Comparison of ENCODE assay signal across 8 cellular contexts in the genomic region with DNA sequence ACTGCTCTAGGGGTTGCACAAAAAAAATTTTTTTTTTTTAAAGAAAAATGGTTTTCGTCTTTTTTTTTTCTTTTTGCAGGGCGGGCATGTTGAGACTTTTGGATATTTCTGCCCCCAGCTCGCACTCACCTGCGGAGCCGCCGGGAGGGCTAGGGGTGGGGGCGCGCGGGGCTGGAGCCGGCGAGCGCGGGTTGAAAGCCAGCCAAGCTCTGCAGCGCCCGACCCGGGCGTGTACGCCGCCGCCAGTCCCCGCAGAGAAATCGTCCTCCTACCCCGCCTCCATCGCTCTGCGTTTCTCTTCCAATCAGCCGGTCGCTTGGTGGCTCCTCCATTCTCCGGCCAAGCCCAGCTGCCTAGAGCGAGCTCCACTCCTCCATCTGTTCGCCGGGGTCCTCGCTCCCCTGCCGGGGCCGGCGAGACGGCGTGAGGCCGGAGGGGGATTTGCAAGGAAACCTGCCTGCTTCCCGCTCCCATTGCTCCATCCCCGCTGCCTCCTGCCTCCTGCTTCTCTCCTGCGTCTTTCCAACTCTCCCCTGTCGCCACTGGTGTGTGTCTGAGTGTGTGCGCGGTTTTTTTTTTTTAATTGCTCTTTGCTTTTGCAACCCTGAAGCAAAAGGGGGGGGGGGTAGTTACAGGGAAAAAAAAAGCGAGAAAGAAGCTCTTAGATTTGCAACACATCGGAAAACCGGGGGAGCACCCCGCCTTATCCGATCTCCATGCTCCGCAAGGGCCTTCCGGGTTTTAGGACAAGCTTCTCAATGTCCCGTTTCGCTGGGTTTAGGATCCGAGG. TPM values are rescaled to one million over a fixed set of nuclear protein-coding genes. Genes with fewer than 3 reads are reported as not detected.
DNase-seq lines count a peak whose midpoint lies in the region; ATAC-seq and TF ChIP-seq lines count a peak whose summit lies in the region.

No MANE protein-coding gene starts in this region.

- H3K27ac ChIP-seq in OCI-LY7 (ENCODE audit: low read depth, low read length, poor library complexity, severe bottlenecking) (peak overlapping the region; percentile 86), stomach smooth muscle (ENCODE audit: low read length) (peak overlapping the region; percentile 92)

- TF ChIP-seq CTCF in Calu3 (IDR thresholded peaks at IDR 0.05; ENCODE audit: unreplicated experiment) (no peak), OCI-LY7 (conservative IDR thresholded peaks at IDR 0.05; ENCODE audit: low read length) (peak; percentile 24; the same call in 1 of the 2 replicates)

- no TSS peak for BruUV-seq in Calu3 (replicated peaks; lab: Mats Ljungman, UMichigan)
- BruUV-seq in OCI-LY7 (replicated peaks; lab: Mats Ljungman, UMichigan), result no TSS peak

- H3K36me3 Mint-ChIP-seq in Calu3 (ENCODE audit: insufficient read depth, unreplicated experiment), result peaks cover 68% of the 10 kb centered on the region

- no peaks in the 10 kb centered on the region for H3K27me3 Mint-ChIP-seq in Calu3 (ENCODE audit: unreplicated experiment)

- H4K20me1 ChIP-seq in OCI-LY7 (ENCODE audit: insufficient read depth, low read length), result no peaks in the 10 kb centered on the region

- H3K4me1 ChIP-seq in OCI-LY7 (ENCODE audit: insufficient read depth, low read length, poor library complexity, severe bottlenecking) (peaks cover 16% of the 10 kb centered on the region), stomach smooth muscle (ENCODE audit: control insufficient read depth, insufficient read depth, low read length) (peaks cover 45% of the 10 kb centered on the region)

- peak overlapping the region; percentile 86 for H3K4me3 Mint-ChIP-seq in Calu3 (ENCODE audit: low read depth, unreplicated experiment)

- intact Hi-C loops in Calu3 (cut with micrococcal nuclease; ENCODE audit: unreplicated experiment), result loop anchor here (5.0 kb wide), 2 partner anchors 106 to 126 kb away; a partner anchor contains a TSS
- intact Hi-C loops in OCI-LY7 (cut with micrococcal nuclease; ENCODE audit: unreplicated experiment), result no loop called here

- H3K9me3 ChIP-seq in OCI-LY7 (ENCODE audit: low read length) (no peaks in the 10 kb centered on the region), stomach smooth muscle (ENCODE audit: control insufficient read depth in 2 of 2, low read length in 2 of 2) (no peaks in the 10 kb centered on the region)

- peaks cover 25% of the 10 kb centered on the region for H3K79me2 ChIP-seq in OCI-LY7 (ENCODE audit: insufficient read depth, low read depth, low read length)

- H2AFZ ChIP-seq in OCI-LY7 (ENCODE audit: low read length), result peak overlapping the region; percentile 5; the same call in 1 of the 2 replicates

- H3K9me2 ChIP-seq in OCI-LY7 (ENCODE audit: insufficient read depth, low read length), result no peaks in the 10 kb centered on the region

- peak overlapping the region; percentile 80 for H3K4me2 ChIP-seq in OCI-LY7 (ENCODE audit: low read length)

- peak; percentile 76 for DNase-seq in Calu3
- DNase-seq in KBM-7, result peak; percentile 75
- peak; percentile 87 for DNase-seq in OCI-LY7 (ENCODE audit: low spot score)
- peak; percentile 76 to 82 for DNase-seq in activated T-cell treated with anti-CD3 and anti-CD28 coated beads, Interleukin-2, amount 50 U/mL, for 48 hours
- peak; percentile 76 for DNase-seq in mucosa of gallbladder (ENCODE audit: low spot score)

- H3K4me1 Mint-ChIP-seq in Calu3 (ENCODE audit: low read depth, unreplicated experiment), result peaks cover 37% of the 10 kb centered on the region

- H3K27ac Mint-ChIP-seq in Calu3 (ENCODE audit: unreplicated experiment), result peak overlapping the region; percentile 79

- CTCF ChIA-PET in Calu3 (lab: Charles Lee) (interaction anchor here (0.6 to 2.0 kb wide), 17 partner anchors 11 to 548 kb away, joined by 3 to 10 read pairs (median 4); a partner anchor contains a TSS), OCI-LY7 (lab: Charles Lee; ENCODE audit: unreplicated experiment) (interaction anchor here (0.7 kb wide), 1 partner anchor 52 kb away, joined by 3 read pairs; no protein-coding TSS in a partner anchor)

- H3K9me3 Mint-ChIP-seq in Calu3 (ENCODE audit: low read depth, unreplicated experiment), result no peaks in the 10 kb centered on the region

- H3K36me3 ChIP-seq in OCI-LY7 (ENCODE audit: insufficient read depth, low read length), result peaks cover 20% of the 10 kb centered on the region
- H3K36me3 ChIP-seq in stomach smooth muscle (ENCODE audit: control insufficient read depth in 2 of 2, insufficient read depth in 2 of 2, low read length in 2 of 2), result peaks cover 2 to 10% of the 10 kb centered on the region in 2 donors

- POLR2A ChIA-PET in OCI-LY7 (lab: Charles Lee), result interaction anchor here (0.6 to 1.5 kb wide), 9 partner anchors 9 to 291 kb away, joined by 3 to 5 read pairs (median 4); no protein-coding TSS in a partner anchor

- peak overlapping the region; percentile 81 to 82 for H3K9ac ChIP-seq in stomach smooth muscle (ENCODE audit: low read length in 2 of 2)

- H3K4me3 ChIP-seq in OCI-LY7 (ENCODE audit: low read depth, low read length, poor library complexity, severe bottlenecking), result peak overlapping the region; percentile 90
- peak overlapping the region; percentile 85 to 87 for H3K4me3 ChIP-seq in stomach smooth muscle (ENCODE audit: low read length in 2 of 2)

- H3K27me3 ChIP-seq in stomach smooth muscle (ENCODE audit: control insufficient read depth in 1 of 2, insufficient read depth in 2 of 2, low read length in 2 of 2), result no peaks in the 10 kb centered on the region

- in situ Hi-C loops in KBM-7 (cut with MboI; ENCODE audit: low pct_unique_long_range_greater_than_20kb, low sequenced_read_pairs), result no loop called here

- ATAC-seq in esophagus mucosa (peak; percentile 11), HG02610 (IDR thresholded peaks at IDR 0.05; ENCODE audit: unreplicated experiment) (no peak)

RNA-seq across cellular contexts. Expression of a gene that starts 1.8 kb away (rescaled TPM):
- total RNA-seq in Calu3 (2022), result 92.1 and 94.2 TPM in 2 replicates
- total RNA-seq in OCI-LY7 (2014; rRNA removed; shearing (Covaris generic)), result 155 and 257 TPM in 2 replicates
- total RNA-seq in OCI-LY7 (2022), result 215 and 228 TPM in 2 replicates
- total RNA-seq in esophagus mucosa, result 60.7 TPM
- total RNA-seq in mucosa of gallbladder, result 95.6 TPM

RNA-seq across cellular contexts. Expression of a gene that starts 21.6 kb away (rescaled TPM):
- total RNA-seq in Calu3 (2022) (93.1 and 112 TPM in 2 replicates), OCI-LY7 (2022) (106 and 107 TPM in 2 replicates), esophagus mucosa (61.6 TPM), mucosa of gallbladder (77.0 TPM)
- 57.7 and 66.5 TPM in 2 replicates for total RNA-seq in OCI-LY7 (2014; rRNA removed; shearing (Covaris generic))

RNA-seq across cellular contexts. Expression of a gene that starts 34.5 kb away (rescaled TPM):
- 56.0 and 58.8 TPM in 2 replicates for total RNA-seq in Calu3 (2022)
- total RNA-seq in OCI-LY7 (2014; rRNA removed; shearing (Covaris generic)), result 16.0 and 21.3 TPM in 2 replicates
- 21.9 and 25.9 TPM in 2 replicates for total RNA-seq in OCI-LY7 (2022)
- 18.2 TPM for total RNA-seq in esophagus mucosa
- total RNA-seq in mucosa of gallbladder, result 49.4 TPM

RNA-seq across cellular contexts. Expression of a gene that starts 46.7 kb away (rescaled TPM):
- total RNA-seq in Calu3 (2022) (not detected in 2 replicates), OCI-LY7 (2022) (not detected in 2 replicates), esophagus mucosa (not detected), mucosa of gallbladder (0.37 TPM)
- not detected in 2 replicates for total RNA-seq in OCI-LY7 (2014; rRNA removed; shearing (Covaris generic))

RNA-seq across cellular contexts. Expression of a gene that starts 50.8 kb away (rescaled TPM):
- total RNA-seq in Calu3 (2022) (0.19 TPM in 1 of 2 replicates, not detected in the other), OCI-LY7 (2022) (0.30 and 1.7 TPM in 2 replicates), esophagus mucosa (not detected), mucosa of gallbladder (0.58 TPM)
- 0.44 and 0.57 TPM in 2 replicates for total RNA-seq in OCI-LY7 (2014; rRNA removed; shearing (Covaris generic))
